In genomic region chr16:15641753-15642556, GRCh38 we compare ENCODE assay signal across 8 cellular contexts. TPM values are rescaled to one million over a fixed set of nuclear protein-coding genes. Genes with fewer than 3 reads are reported as not detected.
DNase-seq lines count a peak whose midpoint lies in the region; ATAC-seq and TF ChIP-seq lines count a peak whose summit lies in the region.

No MANE protein-coding gene starts in this region.

- H3K36me3 ChIP-seq in left lung (peaks cover 0 to 23% of the 10 kb centered on the region in 2 donors), thoracic aorta (peaks cover 19% of the 10 kb centered on the region)

- peaks cover 9 to 46% of the 10 kb centered on the region in 2 donors for H3K4me1 ChIP-seq in left lung
- H3K4me1 ChIP-seq in thoracic aorta (ENCODE audit: control insufficient read depth in 1 of 2, low read depth in 2 of 2): peaks cover 11 to 28% of the 10 kb centered on the region in 2 donors

- ATAC-seq in activated CD4-positive, alpha-beta T cell treated with anti-CD3 and anti-CD28 coated beads for 36 hours: no peak
- no peak for ATAC-seq in left lung
- no peak for ATAC-seq in thoracic aorta (ENCODE audit: insufficient number of reproducible peaks, low FRiP score, low read depth)
- no peak for ATAC-seq in GM19455 (IDR thresholded peaks at IDR 0.05; ENCODE audit: unreplicated experiment)
- no peak for ATAC-seq in HG03139 (IDR thresholded peaks at IDR 0.05; ENCODE audit: unreplicated experiment)

- H3K27me3 Mint-ChIP-seq in activated CD4-positive, alpha-beta T cell treated with anti-CD3 and anti-CD28 coated beads for 36 hours: no peaks in the 10 kb centered on the region
- H3K27me3 Mint-ChIP-seq in activated naive CD8-positive, alpha-beta T cell treated with anti-CD3 and anti-CD28 coated beads for 36 hours: no peaks in the 10 kb centered on the region

- CTCF ChIA-PET in activated CD4-positive, alpha-beta T cell treated with anti-CD3 and anti-CD28 coated beads for 36 hours (lab: Charles Lee): interaction anchor here (1.2 to 1.9 kb wide), 4 partner anchors 17 to 216 kb away, joined by 3 to 7 read pairs (median 4); no protein-coding TSS in a partner anchor

- H3K4me1 Mint-ChIP-seq in activated CD4-positive, alpha-beta T cell treated with anti-CD3 and anti-CD28 coated beads for 36 hours: peaks cover 61% of the 10 kb centered on the region
- peaks cover 57% of the 10 kb centered on the region for H3K4me1 Mint-ChIP-seq in activated naive CD8-positive, alpha-beta T cell treated with anti-CD3 and anti-CD28 coated beads for 36 hours

- peak overlapping the region; percentile 69 to 95 for H3K4me3 ChIP-seq in left lung
- H3K4me3 ChIP-seq in thoracic aorta: peak overlapping the region; percentile 97

- no peaks in the 10 kb centered on the region for H3K9me3 Mint-ChIP-seq in activated CD4-positive, alpha-beta T cell treated with anti-CD3 and anti-CD28 coated beads for 36 hours (ENCODE audit: low read depth)
- H3K9me3 Mint-ChIP-seq in activated naive CD8-positive, alpha-beta T cell treated with anti-CD3 and anti-CD28 coated beads for 36 hours: peaks cover 7% of the 10 kb centered on the region

- TF ChIP-seq CTCF in left lung (IDR thresholded peaks at IDR 0.05): no peak
- TF ChIP-seq CTCF in thoracic aorta (IDR thresholded peaks at IDR 0.05): no peak

- H3K27ac ChIP-seq in left lung (peak overlapping the region; percentile 97 to 98), thoracic aorta (peak overlapping the region; percentile 99 to 100)

- H3K4me3 Mint-ChIP-seq in activated CD4-positive, alpha-beta T cell treated with anti-CD3 and anti-CD28 coated beads for 36 hours: peak overlapping the region; percentile 84
- peak overlapping the region; percentile 93 for H3K4me3 Mint-ChIP-seq in activated naive CD8-positive, alpha-beta T cell treated with anti-CD3 and anti-CD28 coated beads for 36 hours

- H3K27me3 ChIP-seq in left lung (no peaks in the 10 kb centered on the region), thoracic aorta (replicated peaks; ENCODE audit: insufficient read depth) (no peaks in the 10 kb centered on the region)

- DNase-seq in activated CD4-positive, alpha-beta T cell treated with anti-CD3 and anti-CD28 coated beads for 36 hours: no peak
- DNase-seq in activated CD4-positive, alpha-beta T cell treated with anti-CD3 and anti-CD28 coated beads, Interleukin-2, amount 50 U/mL, for 48 hours: no peak
- DNase-seq in activated naive CD8-positive, alpha-beta T cell treated with anti-CD3 and anti-CD28 coated beads for 36 hours: no peak
- DNase-seq in left lung (no peak), thoracic aorta (ENCODE audit: low spot score) (no peak), NCI-H2196 (lab: John Stamatoyannopoulos, UW; ENCODE audit: unreplicated experiment) (no peak)

- intact Hi-C loops in activated CD4-positive, alpha-beta T cell treated with anti-CD3 and anti-CD28 coated beads for 36 hours (cut with DNase I, micrococcal nuclease): loop anchor here (2.0 to 10.0 kb wide), 9 partner anchors 89 to 1009 kb away; partner anchors contain the start of genes BFAR (in 2 of the 2), BMERB1 (in 1 of the 2), NTAN1 (in 1 of the 2) and PARN (in 1 of the 2)
- intact Hi-C loops in left lung (cut with DNase I): no loop called here

- H3K27ac Mint-ChIP-seq in activated CD4-positive, alpha-beta T cell treated with anti-CD3 and anti-CD28 coated beads for 36 hours: peak overlapping the region; percentile 98
- peak overlapping the region; percentile 98 for H3K27ac Mint-ChIP-seq in activated naive CD8-positive, alpha-beta T cell treated with anti-CD3 and anti-CD28 coated beads for 36 hours

- no peaks in the 10 kb centered on the region for H3K9me3 ChIP-seq in left lung
- H3K9me3 ChIP-seq in thoracic aorta: no peaks in the 10 kb centered on the region

- POLR2A ChIA-PET in activated CD4-positive, alpha-beta T cell treated with anti-CD3 and anti-CD28 coated beads for 36 hours (lab: Charles Lee): interaction anchor here (0.6 to 1.4 kb wide), 3 partner anchors 21 to 51 kb away, joined by 3 to 9 read pairs (median 5); no protein-coding TSS in a partner anchor

- peaks cover 24% of the 10 kb centered on the region for H3K36me3 Mint-ChIP-seq in activated CD4-positive, alpha-beta T cell treated with anti-CD3 and anti-CD28 coated beads for 36 hours (ENCODE audit: low read depth)
- peaks cover 31% of the 10 kb centered on the region for H3K36me3 Mint-ChIP-seq in activated naive CD8-positive, alpha-beta T cell treated with anti-CD3 and anti-CD28 coated beads for 36 hours

RNA-seq across cellular contexts. Expression of gene MARF1, which starts 1.0 kb away (rescaled TPM):
- 10 to 100 TPM; 50.2 to 72.5 TPM for total RNA-seq in activated CD4-positive, alpha-beta T cell treated with anti-CD3 and anti-CD28 coated beads for 36 hours
- 10 to 100 TPM; 51.0 to 52.1 TPM for total RNA-seq in activated naive CD8-positive, alpha-beta T cell treated with anti-CD3 and anti-CD28 coated beads for 36 hours
- 10 to 100 TPM; 72.3 to 86.1 TPM for total RNA-seq in left lung
- total RNA-seq in thoracic aorta: 10 to 100 TPM; 35.7 to 49.6 TPM

RNA-seq across cellular contexts. Expression of gene NDE1, which starts 8.1 kb away (rescaled TPM):
- 100 to 1,000 TPM; 107 to 117 TPM for total RNA-seq in activated CD4-positive, alpha-beta T cell treated with anti-CD3 and anti-CD28 coated beads for 36 hours
- 100 to 1,000 TPM; 115 to 117 TPM for total RNA-seq in activated naive CD8-positive, alpha-beta T cell treated with anti-CD3 and anti-CD28 coated beads for 36 hours
- total RNA-seq in left lung (10 to 100 TPM; 37.1 to 37.6 TPM), thoracic aorta (10 to 100 TPM; 26.5 to 37.0 TPM)

Comparison
In these comparisons a context has a peak if more than half of its experiments do, and no peak if none do; other contexts are left out.
1. intact Hi-C loops: an anchor here in activated CD4-positive, alpha-beta T cell treated with anti-CD3 and anti-CD28 coated beads for 36 hours (2.0 to 10.0 kb wide); none called in left lung.